In genomic region chr1:998905-999796, GRCh38 we compare ENCODE assay signal across 1 cellular context.
A peak's percentile ranks its signal among the peaks of the same experiment; 100 is the strongest.
TF ChIP-seq lines count a peak whose summit lies in the region.

No MANE protein-coding gene starts in this region.

TF ChIP-seq in IMR-90, 13 proteins besides CTCF, POLR2A, EP300 and RAD21:
- TF ChIP-seq MAZ (IDR thresholded peaks at IDR 0.05; ENCODE audit: borderline replicate concordance, low read depth, low read length) (peak; percentile 20; the same call in 1 of the 2 replicates), SMC3 (IDR thresholded peaks at IDR 0.05; ENCODE audit: low read depth, low read length) (no peak), CHD1 (IDR thresholded peaks at IDR 0.05; ENCODE audit: low read depth, low read length) (peak; percentile 76), BHLHE40 (IDR thresholded peaks at IDR 0.05; ENCODE audit: low read depth, low read length) (peak; percentile 32; the same call in 1 of the 2 replicates)
